ENCODE assay signal across 9 cellular contexts in the genomic region with DNA sequence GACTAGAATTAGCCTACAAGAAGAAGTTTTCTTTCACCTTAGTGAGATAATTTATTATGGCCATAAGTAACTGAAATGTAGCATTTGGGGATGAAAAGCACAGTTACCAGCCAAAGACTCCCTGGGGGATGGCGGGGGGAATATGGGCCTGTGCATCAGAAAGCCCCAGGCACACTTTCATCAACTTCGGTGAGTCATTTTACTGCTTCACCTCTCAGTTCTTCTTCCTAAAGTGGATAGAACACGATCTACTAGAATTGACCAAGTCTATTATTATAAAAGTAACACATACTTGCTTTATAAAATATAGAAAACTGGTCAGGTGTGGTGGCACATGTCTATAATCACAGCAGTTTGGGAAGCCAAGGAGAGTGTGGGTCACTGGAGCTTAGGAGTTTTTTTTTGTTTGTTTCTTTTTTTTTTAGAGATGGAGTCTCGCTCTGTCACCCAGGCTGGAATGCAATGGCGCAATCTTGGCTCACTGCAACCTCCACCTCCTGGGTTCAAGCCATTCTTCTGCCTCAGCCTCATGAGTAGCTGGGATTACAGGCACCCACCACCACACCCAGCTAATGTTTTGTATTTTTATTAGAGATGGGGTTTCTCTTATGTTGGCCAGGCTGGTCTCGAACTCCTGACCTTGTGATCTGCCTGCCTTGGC.
A peak's percentile ranks its signal among the peaks of the same experiment; 100 is the strongest.
DNase-seq lines count a peak whose midpoint lies in the region; ATAC-seq, FAIRE-seq and TF ChIP-seq lines count a peak whose summit lies in the region.
"Had no signal": no experiment of that assay in that cellular context is flagged by ENCODE, and none has a peak within 500 bp of the region (broad histone marks: within the 10 kb centered on the region; RNA-seq: fewer than 3 reads in every experiment).

No MANE protein-coding gene starts in this region.

- no peak for TF ChIP-seq CTCF in bronchial epithelial cell (IDR thresholded peaks at IDR 0.05; ENCODE audit: insufficient read depth, low read length, severe bottlenecking)

- no peaks in the 10 kb centered on the region for H3K27me3 ChIP-seq in bronchial epithelial cell (ENCODE audit: control insufficient read depth, insufficient read depth, low read length)
- H3K27me3 ChIP-seq: BE2C had no signal

- no peak for FAIRE-seq in HTR-8/SVneo (lab: Jason Lieb, UNC)
- FAIRE-seq in bronchial epithelial cell (lab: Jason Lieb, UNC) = no peak

- H3K36me3 ChIP-seq in bronchial epithelial cell (ENCODE audit: control insufficient read depth, insufficient read depth, low read length) = no peaks in the 10 kb centered on the region
- H3K36me3 ChIP-seq: BE2C had no signal

- peak; percentile 29 for ATAC-seq in GM21381 (IDR thresholded peaks at IDR 0.05; ENCODE audit: unreplicated experiment)

- no peak overlapping the region for H3K4me3 ChIP-seq in bronchial epithelial cell (ENCODE audit: low read depth, low read length)

- DNase-seq in A172 (ENCODE audit: low spot score) = peak; percentile 66
- peak; percentile 32 for DNase-seq in HTR-8/SVneo (ENCODE audit: insufficient read length, low spot score)
- DNase-seq in bronchial epithelial cell (ENCODE audit: low read depth) = peak; percentile 36
- no peak for DNase-seq in effector CD8-positive, alpha-beta T cell (lab: John Stamatoyannopoulos, UW)
- DNase-seq in mesenteric fat pad (ENCODE audit: low spot score) = no peak
- DNase-seq in NCI-H146 (lab: John Stamatoyannopoulos, UW) = no peak
- no peak for DNase-seq in iPS-NIHi7 (ENCODE audit: extremely low spot score)
- DNase-seq: BE2C had no signal

Comparison
In these comparisons a context has a peak if more than half of its experiments do, and no peak if none do; other contexts are left out.
1. DNase-seq: peak in A172 (single experiment), HTR-8/SVneo (single experiment) and bronchial epithelial cell (single experiment); none in effector CD8-positive, alpha-beta T cell (single experiment), mesenteric fat pad (single experiment), NCI-H146 (single experiment) and iPS-NIHi7 (single experiment).